In genomic region chrX:150683536-150684146, GRCh38 we compare ENCODE assay signal across 8 cellular contexts. TPM values are rescaled to one million over a fixed set of nuclear protein-coding genes. Genes with fewer than 3 reads are reported as not detected.
DNase-seq lines count a peak whose midpoint lies in the region; ATAC-seq, FAIRE-seq and TF ChIP-seq lines count a peak whose summit lies in the region.

No MANE protein-coding gene starts in this region.

- DNase-seq in CD4-positive, alpha-beta T cell, result no peak
- DNase-seq in GM18507 (ENCODE audit: extremely low spot score, insufficient read length, low read depth), result no peak
- DNase-seq in NCI-H69 (lab: John Stamatoyannopoulos, UW), result peak; percentile 63
- no peak for DNase-seq in bronchial epithelial cell (ENCODE audit: low read depth)
- no peak for DNase-seq in nephron progenitor cell
- no peak for DNase-seq in mucosa of gallbladder (ENCODE audit: low spot score)

- H3K9me3 ChIP-seq in CD4-positive, alpha-beta T cell (ENCODE audit: control insufficient read depth, low read length), result no peaks in the 10 kb centered on the region

- intact Hi-C loops in CD4-positive, alpha-beta T cell (cut with DNase I, micrococcal nuclease), result loop anchor here (1.0 kb wide), 1 partner anchor 33 kb away; no protein-coding TSS in a partner anchor

- POLR2A ChIA-PET in CD4-positive, alpha-beta T cell (lab: Charles Lee), result interaction anchor here (0.7 to 1.9 kb wide), 3 partner anchors 9 to 27 kb away, joined by 3 to 18 read pairs (median 3); partner anchors contain the start of gene MTMR1

- no peaks in the 10 kb centered on the region for H3K27me3 ChIP-seq in CD4-positive, alpha-beta T cell (ENCODE audit: control insufficient read depth, insufficient read depth, low read length)
- H3K27me3 ChIP-seq in bronchial epithelial cell (ENCODE audit: control insufficient read depth, insufficient read depth, low read length), result no peaks in the 10 kb centered on the region

- H3K27me3 Mint-ChIP-seq in CD4-positive, alpha-beta T cell, result no peaks in the 10 kb centered on the region
- no peaks in the 10 kb centered on the region for H3K27me3 Mint-ChIP-seq in nephron progenitor cell (ENCODE audit: low read depth, poor library complexity)

- TF ChIP-seq CTCF in CD4-positive, alpha-beta T cell (IDR thresholded peaks at IDR 0.05), result peak; percentile 61
- TF ChIP-seq CTCF in bronchial epithelial cell (IDR thresholded peaks at IDR 0.05; ENCODE audit: insufficient read depth, low read length, severe bottlenecking), result peak; percentile 44
- TF ChIP-seq CTCF in nephron progenitor cell (IDR thresholded peaks at IDR 0.05), result peak; percentile 38

- no peak overlapping the region for H3K27ac Mint-ChIP-seq in CD4-positive, alpha-beta T cell
- no peak overlapping the region for H3K27ac Mint-ChIP-seq in nephron progenitor cell

- H3K4me1 Mint-ChIP-seq in CD4-positive, alpha-beta T cell (ENCODE audit: low read depth), result peaks cover 12% of the 10 kb centered on the region
- H3K4me1 Mint-ChIP-seq in nephron progenitor cell, result peaks cover 4% of the 10 kb centered on the region

- no peak overlapping the region for H3K4me3 Mint-ChIP-seq in CD4-positive, alpha-beta T cell
- H3K4me3 Mint-ChIP-seq in nephron progenitor cell, result no peak overlapping the region

- FAIRE-seq in GM18507 (lab: Jason Lieb, UNC), result peak; percentile 12
- no peak for FAIRE-seq in bronchial epithelial cell (lab: Jason Lieb, UNC)

- no peak overlapping the region for H3K4me3 ChIP-seq in bronchial epithelial cell (ENCODE audit: low read depth, low read length)

- ATAC-seq in CD4-positive, alpha-beta T cell (ENCODE audit: poor library complexity), result peak; percentile 54
- ATAC-seq in GM21381 (IDR thresholded peaks at IDR 0.05; ENCODE audit: unreplicated experiment), result no peak
- ATAC-seq in GM18498 (IDR thresholded peaks at IDR 0.05; ENCODE audit: unreplicated experiment), result no peak

- H3K9me3 Mint-ChIP-seq in CD4-positive, alpha-beta T cell, result no peaks in the 10 kb centered on the region
- H3K9me3 Mint-ChIP-seq in nephron progenitor cell, result peaks cover 44% of the 10 kb centered on the region

- no peaks in the 10 kb centered on the region for H3K36me3 ChIP-seq in bronchial epithelial cell (ENCODE audit: control insufficient read depth, insufficient read depth, low read length)

- H3K27ac ChIP-seq in CD4-positive, alpha-beta T cell (ENCODE audit: low read depth, low read length), result no peak overlapping the region

- no peaks in the 10 kb centered on the region for H3K36me3 Mint-ChIP-seq in CD4-positive, alpha-beta T cell (ENCODE audit: low read depth)
- no peaks in the 10 kb centered on the region for H3K36me3 Mint-ChIP-seq in nephron progenitor cell (ENCODE audit: low read depth)

- CTCF ChIA-PET in CD4-positive, alpha-beta T cell (lab: Charles Lee), result interaction anchor here (0.6 to 1.8 kb wide), 19 partner anchors 9 to 60 kb away, joined by 3 to 17 read pairs (median 5); partner anchors contain the start of gene MTMR1

RNA-seq across cellular contexts. Expression of gene MTMR1, which starts 9.6 kb away (rescaled TPM):
- 10 to 100 TPM; 33.6 to 34.4 TPM for total RNA-seq in CD4-positive, alpha-beta T cell
- 14.0 and 15.2 TPM in 2 replicates for total RNA-seq in bronchial epithelial cell
- total RNA-seq in mucosa of gallbladder, result 16.0 TPM
